ENCODE assay signal across 15 cellular contexts in the genomic region with DNA sequence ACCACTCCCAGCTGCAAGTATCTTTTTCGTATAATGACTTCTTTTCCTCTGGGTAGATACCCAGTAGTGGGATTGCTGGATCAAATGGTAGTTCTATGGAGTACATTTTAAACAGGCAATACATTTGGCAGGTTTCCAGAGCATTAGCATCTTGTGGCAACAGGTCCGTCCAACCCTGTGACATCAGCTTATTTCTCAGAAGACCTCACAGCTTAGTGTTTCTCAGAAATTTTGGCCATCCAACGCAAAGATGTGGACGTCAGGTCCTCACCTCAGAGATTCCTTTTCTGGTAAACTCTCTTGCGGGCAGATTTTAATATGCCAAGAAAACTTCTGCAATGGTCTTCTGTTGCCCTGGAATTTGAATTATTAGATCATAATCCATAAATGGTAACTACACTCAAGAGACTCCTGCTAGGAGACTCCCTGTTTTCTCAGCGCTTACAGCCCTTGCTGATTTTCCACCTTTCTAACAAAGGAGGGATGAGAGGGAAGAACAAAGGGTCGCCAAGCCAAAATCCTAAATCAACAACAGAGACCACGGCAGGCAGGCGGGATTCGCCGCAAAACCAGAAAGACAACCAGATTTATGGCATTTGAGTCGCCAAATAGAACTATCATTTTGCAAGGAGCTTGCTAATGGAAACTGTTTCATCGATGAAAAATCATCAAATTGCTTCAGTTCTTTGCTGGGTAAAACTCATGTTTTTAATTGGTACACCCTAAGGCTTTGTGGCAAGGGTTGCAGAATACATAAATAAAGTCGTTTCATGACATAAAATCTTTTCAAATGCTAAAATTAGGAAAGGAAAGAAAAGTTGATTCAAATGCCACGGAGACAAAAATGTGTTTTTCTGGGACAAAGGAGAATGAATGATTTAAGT. TPM values are rescaled to one million over a fixed set of nuclear protein-coding genes. Genes with fewer than 3 reads are reported as not detected.
DNase-seq lines count a peak whose midpoint lies in the region; ATAC-seq and TF ChIP-seq lines count a peak whose summit lies in the region.
"Had no signal": no experiment of that assay in that cellular context is flagged by ENCODE, and none has a peak within 500 bp of the region (broad histone marks: within the 10 kb centered on the region; RNA-seq: fewer than 3 reads in every experiment).

No MANE protein-coding gene starts in this region.

- in situ Hi-C loops in astrocyte of the spinal cord (cut with HindIII; ENCODE audit: low sequenced_read_pairs): no loop called here

- no peaks in the 10 kb centered on the region for H3K9me3 ChIP-seq in muscle layer of colon (ENCODE audit: low read length)

- no peaks in the 10 kb centered on the region for H3K36me3 ChIP-seq in muscle layer of colon (ENCODE audit: insufficient read depth, low read length)
- H3K36me3 ChIP-seq: cardiac muscle cell had no signal

- H3K9ac ChIP-seq in muscle layer of colon (ENCODE audit: low read length): no peak overlapping the region

- peak overlapping the region; percentile 6 for H3K27ac ChIP-seq in muscle layer of colon (ENCODE audit: low read depth, low read length)
- H3K27ac ChIP-seq in temporal lobe (ENCODE audit: low read depth, low read length): peak overlapping the region; percentile 50
- H3K27ac ChIP-seq: cardiac muscle cell had no signal

- DNase-seq in DMS 273 (lab: John Stamatoyannopoulos, UW; ENCODE audit: unreplicated experiment) (peak; percentile 36), DMS 273 treated with DMSO at 0.1 percent for 48 hours (lab: John Stamatoyannopoulos, UW) (no peak), astrocyte of the spinal cord (ENCODE audit: low read depth, low spot score) (peak; percentile 43), NCI-H2029 treated with DMSO at 0.1 percent for 48 hours (lab: John Stamatoyannopoulos, UW) (no peak), hypothalamus (lab: John Stamatoyannopoulos, UW) (no peak)
- DNase-seq: 8988T; activated T-cell treated with anti-CD3 and anti-CD28 coated beads, Interleukin-2, amount 50 U/mL, for 72 hours; IMR-90; NCI-H1694 treated with DMSO at 0.1 percent for 48 hours; stimulated activated CD4-positive, alpha-beta T cell treated with anti-CD3 and anti-CD28 coated beads, Interleukin-4, amount 100 ng/mL, for 24 hours; stimulated activated naive CD8-positive, alpha-beta T cell treated with anti-CD3 and anti-CD28 coated beads, Interleukin-15, amount 100 ng/mL, for 72 hours had no signal

- no peak for TF ChIP-seq CTCF in astrocyte of the spinal cord (IDR thresholded peaks at IDR 0.05; ENCODE audit: low read depth, low read length)

- no peaks in the 10 kb centered on the region for H3K27me3 ChIP-seq in muscle layer of colon (ENCODE audit: control insufficient read depth in 1 of 2, insufficient read depth in 2 of 2, low read length in 2 of 2)
- H3K27me3 ChIP-seq: cardiac muscle cell had no signal

- no peaks in the 10 kb centered on the region for H3K4me1 ChIP-seq in muscle layer of colon (ENCODE audit: insufficient read depth, low read length)

- ATAC-seq in HG02870 (IDR thresholded peaks at IDR 0.05; ENCODE audit: unreplicated experiment): no peak
- ATAC-seq: activated T-cell treated with anti-CD3 and anti-CD28 coated beads, Interleukin-2, amount 50 U/mL, for 72 hours; stimulated activated naive CD8-positive, alpha-beta T cell treated with anti-CD3 and anti-CD28 coated beads, Interleukin-15, amount 100 ng/mL, for 72 hours had no signal

- no peak overlapping the region for H3K4me3 ChIP-seq in astrocyte of the spinal cord (ENCODE audit: low read depth, low read length)
- peak overlapping the region in 1 of 2 donors; percentile 7 for H3K4me3 ChIP-seq in muscle layer of colon (ENCODE audit: low read depth in 1 of 2, low read length in 2 of 2)
- H3K4me3 ChIP-seq: cardiac muscle cell had no signal

RNA-seq across cellular contexts. Expression of gene PLPP1, which starts 34.1 kb away (rescaled TPM):
- 23.4 TPM for total RNA-seq in temporal lobe

Comparison
In these comparisons a context has a peak if more than half of its experiments do, and no peak if none do; other contexts are left out.
1. DNase-seq: peak in DMS 273 (single experiment) and astrocyte of the spinal cord (single experiment); none in DMS 273 treated with DMSO at 0.1 percent for 48 hours (single experiment), NCI-H2029 treated with DMSO at 0.1 percent for 48 hours (single experiment) and hypothalamus (0 of 51).